Comparison of ENCODE assay signal across 12 cellular contexts in genomic region chr15:70318594-70318993, GRCh38.
DNase-seq lines count a peak whose midpoint lies in the region; ATAC-seq and TF ChIP-seq lines count a peak whose summit lies in the region.
"Had no signal": no experiment of that assay in that cellular context is flagged by ENCODE, and none has a peak within 500 bp of the region (broad histone marks: within the 10 kb centered on the region; RNA-seq: fewer than 3 reads in every experiment).

No MANE protein-coding gene starts in this region.

- no peak overlapping the region for H3K4me3 ChIP-seq in HFF-Myc (replicated peaks; ENCODE audit: low read depth, low read length)
- H3K4me3 ChIP-seq in RWPE2 (ENCODE audit: severe bottlenecking): no peak overlapping the region
- no peak overlapping the region for H3K4me3 ChIP-seq in uterus
- no peak overlapping the region for H3K4me3 ChIP-seq in psoas muscle
- H3K4me3 ChIP-seq: mucosa of descending colon, pancreas had no signal

- ATAC-seq in RWPE2 (ENCODE audit: low read depth) (no peak; the same call in 1 of the 3 replicates), memory B cell (ENCODE audit: low read depth) (no peak), GM18498 (IDR thresholded peaks at IDR 0.05; ENCODE audit: unreplicated experiment) (no peak), psoas muscle (no peak)

- H3K27me3 ChIP-seq in RWPE2 (ENCODE audit: insufficient read depth, poor library complexity, severe bottlenecking) (no peaks in the 10 kb centered on the region), uterus (no peaks in the 10 kb centered on the region), psoas muscle (ENCODE audit: insufficient read depth in 3 of 3, low read length in 2 of 3) (peaks cover 0 to 3% (median 0%) of the 10 kb centered on the region in 3 donors)
- H3K27me3 ChIP-seq: pancreas had no signal

- no peaks in the 10 kb centered on the region for H3K36me3 ChIP-seq in RWPE2 (ENCODE audit: low read depth)
- no peaks in the 10 kb centered on the region for H3K36me3 ChIP-seq in uterus
- no peaks in the 10 kb centered on the region for H3K36me3 ChIP-seq in psoas muscle (ENCODE audit: insufficient read depth in 1 of 2, low read depth in 1 of 2)
- H3K36me3 ChIP-seq: pancreas had no signal

- H3K4me1 ChIP-seq in RWPE2 (ENCODE audit: insufficient read depth, poor library complexity, severe bottlenecking) (peaks cover 28% of the 10 kb centered on the region), uterus (peaks cover 10 to 16% of the 10 kb centered on the region in 2 donors), psoas muscle (no peaks in the 10 kb centered on the region)

- no peak for TF ChIP-seq CTCF in HFF-Myc (IDR thresholded peaks at IDR 0.05; ENCODE audit: low read depth, low read length, missing control alignments)
- no peak for TF ChIP-seq CTCF in RWPE2 (IDR thresholded peaks at IDR 0.05; ENCODE audit: poor library complexity, severe bottlenecking)
- TF ChIP-seq CTCF in uterus (IDR thresholded peaks at IDR 0.05): no peak
- TF ChIP-seq CTCF in psoas muscle (IDR thresholded peaks at IDR 0.05): no peak

- DNase-seq in HFF-Myc (ENCODE audit: extremely low read depth, low read depth): peak; percentile 50
- DNase-seq in RWPE2 (ENCODE audit: low spot score): no peak
- DNase-seq in memory B cell (ENCODE audit: low spot score in 2 of 2): peak in 1 of 2 donors; percentile 21
- DNase-seq in uterus: peak in 1 of 2 donors; percentile 41
- no peak for DNase-seq in NCI-H1930 (lab: John Stamatoyannopoulos, UW)
- DNase-seq in psoas muscle: no peak
- DNase-seq: activated CD4-positive, alpha-beta memory T cell treated with anti-CD3 and anti-CD28 coated beads for 36 hours; mucosa of descending colon; pancreas; stimulated activated CD4-positive, alpha-beta T cell treated with anti-CD3 and anti-CD28 coated beads, Interleukin-12 subunit alpha, Interleukin-12 subunit beta, amount 100 ng/mL, for 4 hours had no signal

- peak overlapping the region; percentile 45 for H3K27ac ChIP-seq in RWPE2 (ENCODE audit: poor library complexity, severe bottlenecking)
- H3K27ac ChIP-seq in uterus: peak overlapping the region; percentile 65 to 84
- no peak overlapping the region for H3K27ac ChIP-seq in psoas muscle
- H3K27ac ChIP-seq: pancreas had no signal

- no peak for TF ChIP-seq POLR2A in uterus (IDR thresholded peaks at IDR 0.05)

- no peaks in the 10 kb centered on the region for H3K36me3 Mint-ChIP-seq in memory B cell
- H3K36me3 Mint-ChIP-seq: activated CD4-positive, alpha-beta memory T cell treated with anti-CD3 and anti-CD28 coated beads for 36 hours had no signal

- 57 to 64% (median 63%) methylated on average over 5 of the region's 5 CpGs for WGBS in psoas muscle, 3 donors

- H3K4me3 Mint-ChIP-seq in memory B cell: peak overlapping the region; percentile 4
- H3K4me3 Mint-ChIP-seq: activated CD4-positive, alpha-beta memory T cell treated with anti-CD3 and anti-CD28 coated beads for 36 hours; CD14-positive monocyte had no signal

- H3K27ac Mint-ChIP-seq in memory B cell: peak overlapping the region; percentile 93
- H3K27ac Mint-ChIP-seq: activated CD4-positive, alpha-beta memory T cell treated with anti-CD3 and anti-CD28 coated beads for 36 hours had no signal

- peaks cover 45% of the 10 kb centered on the region for H3K4me1 Mint-ChIP-seq in memory B cell

- no peaks in the 10 kb centered on the region for H3K27me3 Mint-ChIP-seq in memory B cell
- H3K27me3 Mint-ChIP-seq: activated CD4-positive, alpha-beta memory T cell treated with anti-CD3 and anti-CD28 coated beads for 36 hours had no signal

- H3K9me3 ChIP-seq in RWPE2 (ENCODE audit: severe bottlenecking): no peaks in the 10 kb centered on the region
- H3K9me3 ChIP-seq in uterus: no peaks in the 10 kb centered on the region
- H3K9me3 ChIP-seq in psoas muscle: no peaks in the 10 kb centered on the region
- H3K9me3 ChIP-seq: mucosa of descending colon, pancreas had no signal

- intact Hi-C loops in uterus (cut with DNase I; ENCODE audit: low total_unique reads) (no loop called here), psoas muscle (cut with DNase I) (no loop called here)

- no peaks in the 10 kb centered on the region for H3K9me3 Mint-ChIP-seq in memory B cell
- H3K9me3 Mint-ChIP-seq: activated CD4-positive, alpha-beta memory T cell treated with anti-CD3 and anti-CD28 coated beads for 36 hours had no signal
